Comparison of ENCODE assay signal across 8 cellular contexts in genomic region chr16:48366165-48367093, GRCh38.
DNase-seq lines count a peak whose midpoint lies in the region; ATAC-seq lines count a peak whose summit lies in the region.

No MANE protein-coding gene starts in this region.

- DNase-seq in EL (peak; percentile 87), SHP77 treated with DMSO at 0.1 percent for 48 hours (lab: John Stamatoyannopoulos, UW) (peak; percentile 37), iPS DF 6.9 (ENCODE audit: low read depth, low spot score) (no peak), skeletal muscle cell (ENCODE audit: low read depth) (peak; percentile 86), NCI-H2081 treated with DMSO at 0.1 percent for 48 hours (lab: John Stamatoyannopoulos, UW) (no peak)

- H3K4me1 ChIP-seq in iPS DF 6.9 (ENCODE audit: control insufficient read depth, insufficient read depth, low read length): no peaks in the 10 kb centered on the region

- peak; percentile 61 for ATAC-seq in GM21360 (IDR thresholded peaks at IDR 0.05; ENCODE audit: unreplicated experiment)
- peak; percentile 40 for ATAC-seq in HG03575 (IDR thresholded peaks at IDR 0.05; ENCODE audit: extremely low read depth, insufficient number of reproducible peaks, low FRiP score, unreplicated experiment)

- H3K27ac ChIP-seq in angular gyrus (ENCODE audit: low read depth, low read length): peak overlapping the region; percentile 68
- H3K27ac ChIP-seq in iPS DF 6.9 (ENCODE audit: low read length): no peak overlapping the region

- H3K36me3 ChIP-seq in iPS DF 6.9 (ENCODE audit: control insufficient read depth, insufficient read depth, low read length): no peaks in the 10 kb centered on the region

- no peaks in the 10 kb centered on the region for H3K27me3 ChIP-seq in iPS DF 6.9 (ENCODE audit: control insufficient read depth, insufficient read depth, low read length)

- no peaks in the 10 kb centered on the region for H3K9me3 ChIP-seq in iPS DF 6.9 (ENCODE audit: control insufficient read depth, insufficient read depth, low read length)

- WGBS in iPS DF 6.9 (ENCODE audit: insufficient coverage, insufficient read length): no CpG with 5 or more reads among the region's 21 CpGs

- H3K4me3 ChIP-seq in iPS DF 6.9 (ENCODE audit: low read length) (peak overlapping the region; percentile 71; the same call in 1 of the 2 replicates), skeletal muscle cell (ENCODE audit: low read depth, low read length) (peak overlapping the region; percentile 51)

Comparison
In these comparisons a context has a peak if more than half of its experiments do, and no peak if none do; other contexts are left out.
1. DNase-seq: peak in EL (single experiment), SHP77 treated with DMSO at 0.1 percent for 48 hours (single experiment) and skeletal muscle cell (single experiment); none in iPS DF 6.9 (single experiment) and NCI-H2081 treated with DMSO at 0.1 percent for 48 hours (single experiment).